Comparison of ENCODE assay signal across 1 cellular context in genomic region chr10:132169766-132170560, GRCh38.
TF ChIP-seq lines count a peak whose summit lies in the region.

No MANE protein-coding gene starts in this region.

TF ChIP-seq in GM12878, 131 proteins besides CTCF, POLR2A, EP300 and RAD21:
- TF ChIP-seq NR2C2 (IDR thresholded peaks at IDR 0.05; ENCODE audit: borderline replicate concordance, control insufficient read depth, insufficient read length, low read depth) (no peak), HSF1 (IDR thresholded peaks at IDR 0.05; ENCODE audit: low read depth, low read length) (no peak), TCF3 (IDR thresholded peaks at IDR 0.05; ENCODE audit: borderline replicate concordance, insufficient read depth, low read depth, low read length) (no peak), E2F8 (IDR thresholded peaks at IDR 0.05; ENCODE audit: low read depth, partially characterized antibody) (no peak), SP1 (IDR thresholded peaks at IDR 0.05; ENCODE audit: low read depth, low read length) (no peak), IRF4 (IDR thresholded peaks at IDR 0.05; ENCODE audit: low read depth, low read length) (no peak), POLR2AphosphoS5 (IDR thresholded peaks at IDR 0.05; ENCODE audit: low read length) (no peak), ZBTB40 (IDR thresholded peaks at IDR 0.05; ENCODE audit: borderline replicate concordance) (no peak), RAD51 (IDR thresholded peaks at IDR 0.05) (no peak), EED (IDR thresholded peaks at IDR 0.05; ENCODE audit: low read depth) (no peak), ESRRA (IDR thresholded peaks at IDR 0.05; ENCODE audit: low read length) (no peak), GABPA (IDR thresholded peaks at IDR 0.05; ENCODE audit: low read depth) (no peak), RBBP5 (conservative IDR thresholded peaks at IDR 0.05) (no peak)
